35 cellular contexts compared by ENCODE assay signal in genomic region chr10:76067447-76067846, GRCh38.
A peak's percentile ranks its signal among the peaks of the same experiment; 100 is the strongest.
DNase-seq lines count a peak whose midpoint lies in the region; ATAC-seq, FAIRE-seq and TF ChIP-seq lines count a peak whose summit lies in the region.
"Had no signal": no experiment of that assay in that cellular context is flagged by ENCODE, and none has a peak within 500 bp of the region (broad histone marks: within the 10 kb centered on the region; RNA-seq: fewer than 3 reads in every experiment).

No MANE protein-coding gene starts in this region.

- no peaks in the 10 kb centered on the region for H3K79me2 ChIP-seq in HepG2 (ENCODE audit: insufficient read depth, low read length)

- H4K20me1 ChIP-seq in HepG2 (ENCODE audit: insufficient read depth, low read length), result no peaks in the 10 kb centered on the region
- H4K20me1 ChIP-seq: BLaER1; BLaER1 treated with 17β-estradiol and CSF1 and Interleukin-3, amounts not matched to agents 10 nM and 100 nM had no signal

- H3K27me3 ChIP-seq in HepG2 (ENCODE audit: control insufficient read depth in 1 of 2, insufficient read depth in 2 of 2, low read length in 2 of 2), result no peaks in the 10 kb centered on the region
- H3K27me3 ChIP-seq in right lobe of liver, result no peaks in the 10 kb centered on the region
- no peaks in the 10 kb centered on the region for H3K27me3 ChIP-seq in uterus
- H3K27me3 ChIP-seq: BE2C; BLaER1; BLaER1 treated with 17β-estradiol and CSF1 and Interleukin-3, amounts not matched to agents 10 nM and 100 nM had no signal

- FAIRE-seq in HepG2 (lab: Jason Lieb, UNC), result no peak
- FAIRE-seq: A204.1, A549, D721Med had no signal

- no peak for TF ChIP-seq RAD21 in HepG2 (CRISPR knock-in tag; IDR thresholded peaks at IDR 0.05)

- TF ChIP-seq EP300 in HepG2 (IDR thresholded peaks at IDR 0.05; ENCODE audit: low read depth in 2 of 2, low read length in 2 of 2) (no peak), HepG2 (CRISPR knock-in tag; IDR thresholded peaks at IDR 0.05; ENCODE audit: borderline replicate concordance) (no peak)

- no peak overlapping the region for H2AFZ ChIP-seq in HepG2 (ENCODE audit: low read length)

- TF ChIP-seq CTCF in HepG2 (CRISPR knock-in tag; IDR thresholded peaks at IDR 0.05) (no peak), right lobe of liver (IDR thresholded peaks at IDR 0.05) (no peak), nephron (IDR thresholded peaks at IDR 0.05; ENCODE audit: unreplicated experiment in 3 of 3) (no peak), uterus (IDR thresholded peaks at IDR 0.05) (no peak)

- H3K4me2 ChIP-seq in HepG2 (ENCODE audit: low read depth, low read length), result no peak overlapping the region
- H3K4me2 ChIP-seq: A549; BLaER1; BLaER1 treated with 17β-estradiol and CSF1 and Interleukin-3, amounts not matched to agents 10 nM and 100 nM had no signal

- intact Hi-C loops in HepG2 (cut with micrococcal nuclease; ENCODE audit: unreplicated experiment), result no loop called here
- intact Hi-C loops in right lobe of liver (cut with DNase I), result no loop called here
- intact Hi-C loops in uterus (cut with DNase I; ENCODE audit: low total_unique reads), result no loop called here

- CTCF ChIA-PET in HepG2 (lab: Yijun Ruan, JAX; ENCODE audit: low intra/inter-chr PET ratio, low total read pairs), result no interaction called here

- H3K4me3 Mint-ChIP-seq in nephron, result no peak overlapping the region
- H3K4me3 Mint-ChIP-seq: B cell; CD14-positive monocyte; CD4-positive, alpha-beta memory T cell; CD4-positive, alpha-beta T cell; CD4-positive, CD25-positive, alpha-beta regulatory T cell; CD8-positive, alpha-beta memory T cell; CD8-positive, alpha-beta T cell had no signal

- TF ChIP-seq POLR2A in HepG2 (IDR thresholded peaks at IDR 0.05; ENCODE audit: insufficient read depth in 1 of 2, low read depth in 2 of 2, low read length in 2 of 2) (no peak), right lobe of liver (IDR thresholded peaks at IDR 0.05) (no peak), uterus (IDR thresholded peaks at IDR 0.05) (no peak)

- in situ Hi-C loops in HepG2 (cut with HindIII; ENCODE audit: extremely low pct_ligation_motif_present, low pct_unique_long_range_greater_than_20kb), result no loop called here

- H3K9me3 ChIP-seq in HepG2 (ENCODE audit: low read length) (peaks cover 8% of the 10 kb centered on the region), right lobe of liver (no peaks in the 10 kb centered on the region), uterus (no peaks in the 10 kb centered on the region)
- H3K9me3 ChIP-seq: A549, BE2C, BLaER1, Caco-2 had no signal

- no peak overlapping the region for H3K27ac ChIP-seq in HepG2 (ENCODE audit: extremely low read length, insufficient read depth, low read length)
- no peak overlapping the region for H3K27ac ChIP-seq in right lobe of liver
- H3K27ac ChIP-seq in uterus, result peak overlapping the region; percentile 7 to 88
- H3K27ac ChIP-seq: 22Rv1; A549; BLaER1; BLaER1 treated with 17β-estradiol and CSF1 and Interleukin-3, amounts not matched to agents 10 nM and 100 nM; C4-2B had no signal

- POLR2A ChIA-PET in HepG2 (lab: Yijun Ruan, JAX), result no interaction called here

- H3K27ac Mint-ChIP-seq in nephron, result peak overlapping the region in 2 of 3 experiments; percentile 25
- H3K27ac Mint-ChIP-seq: B cell; CD4-positive, alpha-beta memory T cell; CD4-positive, alpha-beta T cell; CD4-positive, CD25-positive, alpha-beta regulatory T cell; CD8-positive, alpha-beta memory T cell; CD8-positive, alpha-beta T cell had no signal

- no peak for DNase-seq in HepG2 (ENCODE audit: low spot score)
- DNase-seq in right lobe of liver, result no peak
- DNase-seq in uterus, result no peak
- no peak for DNase-seq in NCI-H526 (lab: John Stamatoyannopoulos, UW)
- DNase-seq: 8988T; ACHN; AML-193; BE2C; C1 segment of cervical spinal cord; Caco-2; Calu3; CD4-positive, alpha-beta memory T cell; CD4-positive, alpha-beta T cell; CD4-positive, CD25-positive, alpha-beta regulatory T cell; CD8-positive, alpha-beta memory T cell; CD8-positive, alpha-beta T cell; COR-L47; DMS 273 treated with DMSO at 0.1 percent for 48 hours; DMS153; DMS53; DMS79; DMS79 treated with DMSO at 0.1 percent for 48 hours; DND-41; EL had no signal

- 96% methylated on average over 3 of the region's 3 CpGs for WGBS in HepG2 (ENCODE audit: low lambda C conversion rate)
- 87% methylated on average over 2 of the region's 3 CpGs for WGBS in right lobe of liver (ENCODE audit: insufficient coverage, low coverage, low lambda C conversion rate, missing lambda C conversion rate)

- peaks cover 37% of the 10 kb centered on the region for H3K4me1 Mint-ChIP-seq in nephron
- H3K4me1 Mint-ChIP-seq: B cell; CD14-positive monocyte; CD4-positive, alpha-beta memory T cell; CD4-positive, CD25-positive, alpha-beta regulatory T cell; CD8-positive, alpha-beta memory T cell had no signal

- BruUV-seq in HepG2 (replicated peaks; lab: Mats Ljungman, UMichigan), result no TSS peak

- no peak overlapping the region for H3K9ac ChIP-seq in HepG2 (ENCODE audit: insufficient read depth, low read depth, low read length)
- H3K9ac ChIP-seq: BLaER1; BLaER1 treated with 17β-estradiol and CSF1 and Interleukin-3, amounts not matched to agents 10 nM and 100 nM had no signal

- peaks cover 6% of the 10 kb centered on the region; the same call in 1 of the 2 replicates for H3K4me1 ChIP-seq in HepG2 (ENCODE audit: insufficient read depth, low read length)
- no peaks in the 10 kb centered on the region for H3K4me1 ChIP-seq in right lobe of liver
- peaks cover 10 to 12% of the 10 kb centered on the region in 2 donors for H3K4me1 ChIP-seq in uterus
- H3K4me1 ChIP-seq: A549; BE2C; BLaER1; BLaER1 treated with 17β-estradiol and CSF1 and Interleukin-3, amounts not matched to agents 10 nM and 100 nM; Caco-2 had no signal

- ATAC-seq in HepG2 (no peak), right lobe of liver (no peak), HG03432 (IDR thresholded peaks at IDR 0.05; ENCODE audit: unreplicated experiment) (no peak)
- ATAC-seq: A549; CD8-positive, alpha-beta T cell had no signal

- H3K4me3 ChIP-seq in HepG2 (replicated peaks in 1 of 3; ENCODE audit: insufficient read depth in 1 of 3, low read depth in 2 of 3, low read length in 3 of 3) (no peak overlapping the region), right lobe of liver (no peak overlapping the region), uterus (no peak overlapping the region)
- H3K4me3 ChIP-seq: A549; BLaER1; BLaER1 treated with 17β-estradiol and CSF1 and Interleukin-3, amounts not matched to agents 10 nM and 100 nM had no signal

- H3K36me3 Mint-ChIP-seq in nephron (ENCODE audit: low read depth), result peaks cover 14% of the 10 kb centered on the region
- H3K36me3 Mint-ChIP-seq: CD4-positive, alpha-beta memory T cell; CD4-positive, CD25-positive, alpha-beta regulatory T cell; CD8-positive, alpha-beta memory T cell; CD8-positive, alpha-beta T cell had no signal

- peaks cover 4% of the 10 kb centered on the region for H3K27me3 Mint-ChIP-seq in nephron (ENCODE audit: low read depth)
- H3K27me3 Mint-ChIP-seq: B cell; CD4-positive, alpha-beta memory T cell; CD4-positive, alpha-beta T cell; CD4-positive, CD25-positive, alpha-beta regulatory T cell had no signal

- peaks cover 30% of the 10 kb centered on the region for H3K9me3 Mint-ChIP-seq in nephron
- H3K9me3 Mint-ChIP-seq: CD4-positive, alpha-beta T cell; CD8-positive, alpha-beta memory T cell; CD8-positive, alpha-beta T cell had no signal

- H3K36me3 ChIP-seq in HepG2 (replicated peaks in 1 of 2; ENCODE audit: control insufficient read depth in 1 of 2, insufficient read depth in 2 of 2, low read length in 2 of 2) (no peaks in the 10 kb centered on the region), right lobe of liver (no peaks in the 10 kb centered on the region), uterus (no peaks in the 10 kb centered on the region)
- H3K36me3 ChIP-seq: BE2C; BLaER1; BLaER1 treated with 17β-estradiol and CSF1 and Interleukin-3, amounts not matched to agents 10 nM and 100 nM had no signal

TF ChIP-seq in HepG2, 621 proteins besides CTCF, POLR2A, EP300 and RAD21:
- TF ChIP-seq MAFG (CRISPR knock-in tag; IDR thresholded peaks at IDR 0.05) (no peak), PHF21A (CRISPR knock-in tag; IDR thresholded peaks at IDR 0.05) (no peak), ZNF75D (CRISPR knock-in tag; IDR thresholded peaks at IDR 0.05; ENCODE audit: borderline replicate concordance) (no peak), ZNF616 (CRISPR knock-in tag; IDR thresholded peaks at IDR 0.05; ENCODE audit: low read depth) (peak; percentile 97), ZNF430 (CRISPR knock-in tag; IDR thresholded peaks at IDR 0.05) (no peak)

Comparison
In these comparisons a context has a peak if more than half of its experiments do, and no peak if none do; other contexts are left out.
1. H3K27ac ChIP-seq: peak in uterus (2 of 2); none in HepG2 (single experiment) and right lobe of liver (0 of 3).